In genomic region chr14:67674480-67675218, GRCh38 we compare ENCODE assay signal across 8 cellular contexts. TPM values are rescaled to one million over a fixed set of nuclear protein-coding genes. Genes with fewer than 3 reads are reported as not detected.
DNase-seq lines count a peak whose midpoint lies in the region; ATAC-seq, FAIRE-seq and TF ChIP-seq lines count a peak whose summit lies in the region.

A gene with protein sequence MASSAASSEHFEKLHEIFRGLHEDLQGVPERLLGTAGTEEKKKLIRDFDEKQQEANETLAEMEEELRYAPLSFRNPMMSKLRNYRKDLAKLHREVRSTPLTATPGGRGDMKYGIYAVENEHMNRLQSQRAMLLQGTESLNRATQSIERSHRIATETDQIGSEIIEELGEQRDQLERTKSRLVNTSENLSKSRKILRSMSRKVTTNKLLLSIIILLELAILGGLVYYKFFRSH (minus strand): TSS chr14:67674632. CDS start chr14:67674489, 143 bp downstream.

- no peaks in the 10 kb centered on the region for H3K27me3 Mint-ChIP-seq in dendritic cell treated with granulocyte-macrophage colony-stimulating factor and Interleukin-4, amounts not matched to agents 40 ng/mL and 50 ng/mL, for 4 days

- CTCF ChIA-PET in HepG2 (lab: Yijun Ruan, JAX; ENCODE audit: low intra/inter-chr PET ratio, low total read pairs) = interaction anchor here (1.8 kb wide), 1 partner anchor 30 kb away, joined by 7 read pairs; no protein-coding TSS in a partner anchor

- peaks cover 10 to 25% of the 10 kb centered on the region in 2 experiments for H3K36me3 ChIP-seq in HepG2 (replicated peaks in 1 of 2; ENCODE audit: control insufficient read depth in 1 of 2, insufficient read depth in 2 of 2, low read length in 2 of 2)

- peak within 1 kb of the TSS; percentile 99 for H3K9ac ChIP-seq in HepG2 (ENCODE audit: insufficient read depth, low read depth, low read length)

- peaks cover 53% of the 10 kb centered on the region for H3K4me1 Mint-ChIP-seq in dendritic cell treated with granulocyte-macrophage colony-stimulating factor and Interleukin-4, amounts not matched to agents 40 ng/mL and 50 ng/mL, for 4 days (ENCODE audit: low read depth)

- H3K27ac Mint-ChIP-seq in dendritic cell treated with granulocyte-macrophage colony-stimulating factor and Interleukin-4, amounts not matched to agents 40 ng/mL and 50 ng/mL, for 4 days = peak within 1 kb of the TSS; percentile 96

- DNase-seq in NCI-H526 treated with DMSO at 0.1 percent for 48 hours (lab: John Stamatoyannopoulos, UW) (peak; percentile 72), HepG2 (ENCODE audit: low spot score) (peak; percentile 65)
- DNase-seq in activated CD4-positive, alpha-beta T cell treated with anti-CD3 and anti-CD28 coated beads, Interleukin-2, amount 50 U/mL, for 24 hours (ENCODE audit: low read depth in 1 of 2, low spot score in 1 of 2) = peak; percentile 62 to 70
- peak; percentile 79 for DNase-seq in stimulated activated CD4-positive, alpha-beta T cell treated with anti-CD3 and anti-CD28 coated beads, Interleukin-4, amount 100 ng/mL, for 1 hour

- peak within 1 kb of the TSS; percentile 90 for H3K4me2 ChIP-seq in HepG2 (ENCODE audit: low read depth, low read length)

- no peaks in the 10 kb centered on the region for H3K9me3 ChIP-seq in HepG2 (ENCODE audit: low read length)

- BruUV-seq in HepG2 (replicated peaks; lab: Mats Ljungman, UMichigan) = no TSS peak

- peaks cover 33% of the 10 kb centered on the region for H3K79me2 ChIP-seq in HepG2 (ENCODE audit: insufficient read depth, low read length)

- TF ChIP-seq RAD21 in HepG2 (CRISPR knock-in tag; IDR thresholded peaks at IDR 0.05) = no peak; the same call in 1 of the 2 replicates

- peak within 1 kb of the TSS; percentile 89 to 100 (median 95) for H3K4me3 ChIP-seq in HepG2 (replicated peaks in 1 of 3; ENCODE audit: insufficient read depth in 1 of 3, low read depth in 2 of 3, low read length in 3 of 3)

- H4K20me1 ChIP-seq in HepG2 (ENCODE audit: insufficient read depth, low read length) = peaks cover 4% of the 10 kb centered on the region; the same call in 1 of the 2 replicates

- no peaks in the 10 kb centered on the region for H3K9me3 Mint-ChIP-seq in dendritic cell treated with granulocyte-macrophage colony-stimulating factor and Interleukin-4, amounts not matched to agents 40 ng/mL and 50 ng/mL, for 4 days

- FAIRE-seq in HepG2 (lab: Jason Lieb, UNC) = no peak

- intact Hi-C loops in dendritic cell treated with granulocyte-macrophage colony-stimulating factor and Interleukin-4, amounts not matched to agents 40 ng/mL and 50 ng/mL, for 4 days (cut with micrococcal nuclease) = loop anchor here (1.0 kb wide), 1 partner anchor 74 kb away; the partner anchor contains the start of gene PIGH
- intact Hi-C loops in HepG2 (cut with micrococcal nuclease; ENCODE audit: unreplicated experiment) = loop anchor here (2.0 kb wide), 1 partner anchor 30 kb away; no protein-coding TSS in a partner anchor

- peak within 1 kb of the TSS; percentile 92 for H3K4me3 Mint-ChIP-seq in dendritic cell treated with granulocyte-macrophage colony-stimulating factor and Interleukin-4, amounts not matched to agents 40 ng/mL and 50 ng/mL, for 4 days

- TF ChIP-seq EP300 in HepG2 (IDR thresholded peaks at IDR 0.05; ENCODE audit: low read depth in 2 of 2, low read length in 2 of 2) (no peak), HepG2 (CRISPR knock-in tag; IDR thresholded peaks at IDR 0.05; ENCODE audit: borderline replicate concordance) (no peak)

- ATAC-seq in GM19351 (IDR thresholded peaks at IDR 0.05; ENCODE audit: unreplicated experiment) (peak; percentile 85), HG03469 (IDR thresholded peaks at IDR 0.05; ENCODE audit: unreplicated experiment) (peak; percentile 57), HepG2 (peak; percentile 95)

- peak; percentile 15 for TF ChIP-seq CTCF in C4-2B (conservative IDR thresholded peaks at IDR 0.05)
- TF ChIP-seq CTCF in HepG2 (CRISPR knock-in tag; IDR thresholded peaks at IDR 0.05) = peak; percentile 64

- peak within 1 kb of the TSS; percentile 93 for H3K27ac ChIP-seq in C4-2B
- peak within 1 kb of the TSS; percentile 98 for H3K27ac ChIP-seq in HepG2 (ENCODE audit: extremely low read length, insufficient read depth, low read length)

- in situ Hi-C loops in HepG2 (cut with HindIII; ENCODE audit: extremely low pct_ligation_motif_present, low pct_unique_long_range_greater_than_20kb) = no loop called here

- peak; percentile 57 to 73 for TF ChIP-seq POLR2A in HepG2 (IDR thresholded peaks at IDR 0.05; ENCODE audit: insufficient read depth in 1 of 2, low read depth in 2 of 2, low read length in 2 of 2)

- H3K36me3 Mint-ChIP-seq in dendritic cell treated with granulocyte-macrophage colony-stimulating factor and Interleukin-4, amounts not matched to agents 40 ng/mL and 50 ng/mL, for 4 days (ENCODE audit: low read depth) = peaks cover 69% of the 10 kb centered on the region

- H3K4me1 ChIP-seq in HepG2 (ENCODE audit: insufficient read depth, low read length) = peaks cover 20% of the 10 kb centered on the region

- POLR2A ChIA-PET in HepG2 (lab: Yijun Ruan, JAX) = interaction anchor here (0.8 to 2.0 kb wide), 7 partner anchors 12 to 75 kb away, joined by 3 to 13 read pairs (median 4); partner anchors contain the start of genes PIGH and RDH11

- H3K27me3 ChIP-seq in HepG2 (ENCODE audit: control insufficient read depth in 1 of 2, insufficient read depth in 2 of 2, low read length in 2 of 2) = no peaks in the 10 kb centered on the region; a peak in 1 of 5 replicates

- no peak within 1 kb of the TSS for H2AFZ ChIP-seq in HepG2 (ENCODE audit: low read length)

- 0% methylated on average over 10 of the region's 87 CpGs for WGBS in HepG2 (ENCODE audit: low lambda C conversion rate)

TF ChIP-seq in HepG2, 621 proteins besides CTCF, POLR2A, EP300 and RAD21 (continues in another document):
- TF ChIP-seq, protein P1, sequence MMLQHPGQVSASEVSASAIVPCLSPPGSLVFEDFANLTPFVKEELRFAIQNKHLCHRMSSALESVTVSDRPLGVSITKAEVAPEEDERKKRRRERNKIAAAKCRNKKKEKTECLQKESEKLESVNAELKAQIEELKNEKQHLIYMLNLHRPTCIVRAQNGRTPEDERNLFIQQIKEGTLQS (CRISPR knock-in tag; IDR thresholded peaks at IDR 0.05) = no peak; the same call in 1 of the 2 replicates
- TF ChIP-seq HDAC6 (IDR thresholded peaks at IDR 0.05; ENCODE audit: low read depth, low read length) (no peak), HOXA5 (CRISPR knock-in tag; IDR thresholded peaks at IDR 0.05) (peak; percentile 81), ZNF460 (CRISPR knock-in tag; IDR thresholded peaks at IDR 0.05; ENCODE audit: borderline replicate concordance) (no peak), DNMT3B (CRISPR knock-in tag; conservative IDR thresholded peaks at IDR 0.05) (no peak), HDAC1 (CRISPR knock-in tag; IDR thresholded peaks at IDR 0.05) (peak; percentile 69), PLRG1 (conservative IDR thresholded peaks at IDR 0.05) (no peak), NR2F6 (IDR thresholded peaks at IDR 0.05) (no peak), NR2F6 (CRISPR knock-in tag; IDR thresholded peaks at IDR 0.05) (no peak), ZNF160 (CRISPR knock-in tag; IDR thresholded peaks at IDR 0.05) (peak; percentile 24; the same call in 1 of the 2 replicates), FOXA1 (IDR thresholded peaks at IDR 0.05) (no peak), FOXA1 (CRISPR knock-in tag; IDR thresholded peaks at IDR 0.05) (no peak), MZF1 (CRISPR knock-in tag; IDR thresholded peaks at IDR 0.05; ENCODE audit: borderline replicate concordance) (no peak), ZNF572 (CRISPR knock-in tag; IDR thresholded peaks at IDR 0.05) (0 out of 2 replicates have a peak, but pooled peaks have one; percentile 23), ZNF234 (CRISPR knock-in tag; conservative IDR thresholded peaks at IDR 0.05) (no peak), HBP1 (CRISPR knock-in tag; IDR thresholded peaks at IDR 0.05; ENCODE audit: low read depth) (peak; percentile 89), MEIS2 (CRISPR knock-in tag; IDR thresholded peaks at IDR 0.05) (no peak; the same call in 1 of the 2 replicates), MATR3 (CRISPR knock-in tag; IDR thresholded peaks at IDR 0.05) (no peak)

RNA-seq across cellular contexts. Expression of the gene that starts here (rescaled TPM):
- 93.4 and 103 TPM in 2 replicates for total RNA-seq in HepG2 (2016; rRNA removed; fragmentation: Illumina TruSeq; extraction: Trizol)
- 490 and 499 TPM in 2 replicates for total RNA-seq in HepG2 (2016; cell fraction: cytosol; rRNA removed; fragmentation: Illumina TruSeq; extraction: Trizol; ENCODE audit: low read depth)
- 82.3 and 101 TPM in 2 replicates for total RNA-seq in HepG2 (2016; cell fraction: insoluble cytoplasmic fraction; rRNA removed; fragmentation: Illumina TruSeq; extraction: Trizol)
- total RNA-seq in HepG2 (2016; cell fraction: membrane; rRNA removed; fragmentation: Illumina TruSeq; extraction: Trizol) = 431 and 454 TPM in 2 replicates
- 33.3 and 43.2 TPM in 2 replicates for total RNA-seq in HepG2 (2016; cell fraction: nucleus; rRNA removed; fragmentation: Illumina TruSeq; extraction: Trizol)
- polyA plus RNA-seq in HepG2 (2011; rRNA removed) = 26.1 and 39.0 TPM in 2 replicates
- polyA plus RNA-seq in HepG2 (2011; cell fraction: cytosol; rRNA removed) = 20.7 and 27.3 TPM in 2 replicates
- polyA plus RNA-seq in HepG2 (2011; cell fraction: nucleus; rRNA removed) = 9.5 and 12.2 TPM in 2 replicates
- 31.1 and 40.8 TPM in 2 replicates for polyA plus RNA-seq in HepG2 (2012)
- polyA plus RNA-seq in HepG2 (2016; cell fraction: cytosol; fragmentation: Illumina TruSeq; extraction: Trizol; ENCODE audit: low read depth) = 700 and 745 TPM in 2 replicates
- 92.1 and 96.4 TPM in 2 replicates for polyA plus RNA-seq in HepG2 (2016; cell fraction: insoluble cytoplasmic fraction; fragmentation: Illumina TruSeq; extraction: Trizol; ENCODE audit: low read depth)
- polyA plus RNA-seq in HepG2 (2016; cell fraction: membrane; fragmentation: Illumina TruSeq; extraction: Trizol; ENCODE audit: low read depth) = 412 and 438 TPM in 2 replicates
- 62.6 and 62.8 TPM in 2 replicates for polyA plus RNA-seq in HepG2 (2016; cell fraction: nucleus; fragmentation: Illumina TruSeq; extraction: Trizol; ENCODE audit: insufficient read depth, low read depth)
- polyA minus RNA-seq in HepG2 (2011; rRNA and poly(A)+ RNA removed; ENCODE audit: low replicate concordance) = 16.7 and 35.8 TPM in 2 replicates
- 17.1 and 22.0 TPM in 2 replicates for polyA minus RNA-seq in HepG2 (2011; cell fraction: cytosol; rRNA and poly(A)+ RNA removed)
- 25.4 and 25.8 TPM in 2 replicates for polyA minus RNA-seq in HepG2 (2011; cell fraction: nucleus; rRNA and poly(A)+ RNA removed)

Comparison
In these comparisons a context has a peak if more than half of its experiments do, and no peak if none do; other contexts are left out.
1. Peak in every context shown above with its lines: DNase-seq, ATAC-seq, H3K4me3 ChIP-seq and H3K27ac ChIP-seq.